8 cellular contexts compared by ENCODE assay signal in the genomic region with DNA sequence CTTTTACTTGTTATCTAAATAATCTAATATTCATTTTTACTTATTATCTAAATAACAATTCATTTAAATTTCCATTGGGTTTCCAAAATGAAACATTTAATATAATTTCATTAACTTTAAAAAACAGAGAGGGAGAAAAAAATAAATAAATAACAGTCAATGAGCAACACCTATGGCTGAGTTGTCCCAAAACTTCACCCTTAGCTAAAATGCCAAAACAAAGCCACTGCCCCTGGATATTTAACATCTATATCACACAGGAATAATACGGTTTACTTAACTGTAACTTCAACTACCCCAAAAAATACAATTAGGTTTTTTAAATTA. TPM values are rescaled to one million over a fixed set of nuclear protein-coding genes. Genes with fewer than 3 reads are reported as not detected.
A peak's percentile ranks its signal among the peaks of the same experiment; 100 is the strongest.
DNase-seq lines count a peak whose midpoint lies in the region; ATAC-seq and TF ChIP-seq lines count a peak whose summit lies in the region.

No MANE protein-coding gene starts in this region.

- H4K91ac ChIP-seq in trophoblast cell (ENCODE audit: low read depth, low read length): no peak overlapping the region

- 0 out of 2 replicates have a peak overlapping the region, but pooled peaks have one; percentile 71 for H2AFZ ChIP-seq in DND-41 (ENCODE audit: low read depth, low read length)
- H2AFZ ChIP-seq in OCI-LY7 (ENCODE audit: low read length): no peak overlapping the region
- no peak overlapping the region for H2AFZ ChIP-seq in trophoblast cell (ENCODE audit: insufficient read depth, low read length, poor library complexity)

- H3K27me3 Mint-ChIP-seq in effector memory CD8-positive, alpha-beta T cell: no peaks in the 10 kb centered on the region

- H3K27ac ChIP-seq in DND-41 (ENCODE audit: low read length) (peak overlapping the region; percentile 99), OCI-LY7 (ENCODE audit: low read depth, low read length, poor library complexity, severe bottlenecking) (peak overlapping the region; percentile 94), trophoblast cell (ENCODE audit: low read depth, low read length) (no peak overlapping the region)

- peaks cover 24 to 42% of the 10 kb centered on the region in 2 donors for H3K4me1 Mint-ChIP-seq in effector memory CD8-positive, alpha-beta T cell (ENCODE audit: low read depth in 2 of 2)

- H4K12ac ChIP-seq in trophoblast cell (ENCODE audit: low read depth, low read length): no peak overlapping the region

- no peaks in the 10 kb centered on the region for H3K79me1 ChIP-seq in trophoblast cell (ENCODE audit: low read length)

- ATAC-seq in DND-41 (ENCODE audit: insufficient read depth, low read depth): no peak; the same call in 2 of the 3 replicates
- no peak for ATAC-seq in effector memory CD8-positive, alpha-beta T cell (replicated peaks)
- no peak for ATAC-seq in HG02938 (IDR thresholded peaks at IDR 0.05; ENCODE audit: unreplicated experiment)

- CTCF ChIA-PET in OCI-LY7 (lab: Charles Lee; ENCODE audit: unreplicated experiment): interaction anchor here (0.6 kb wide), 1 partner anchor 11 kb away, joined by 3 read pairs; no protein-coding TSS in a partner anchor

- no peak overlapping the region for H2BK5ac ChIP-seq in trophoblast cell (ENCODE audit: low read depth, low read length, poor library complexity)

- H4K8ac ChIP-seq in trophoblast cell (ENCODE audit: low read depth, low read length): no peak overlapping the region

- H3K9me3 ChIP-seq in DND-41 (ENCODE audit: insufficient read depth, low read length, severe bottlenecking): no peaks in the 10 kb centered on the region
- H3K9me3 ChIP-seq in OCI-LY7 (ENCODE audit: low read length): no peaks in the 10 kb centered on the region; the same call in 1 of the 2 replicates
- H3K9me3 ChIP-seq in trophoblast cell (ENCODE audit: insufficient read depth, low read depth, low read length): no peaks in the 10 kb centered on the region

- no peaks in the 10 kb centered on the region for H3K27me3 ChIP-seq in DND-41 (ENCODE audit: insufficient read depth, low read length, poor library complexity)
- H3K27me3 ChIP-seq in trophoblast cell (ENCODE audit: insufficient read depth, low read length): no peaks in the 10 kb centered on the region

- TF ChIP-seq CTCF in DND-41 (IDR thresholded peaks at IDR 0.05; ENCODE audit: borderline replicate concordance, extremely low read depth, low read length, poor library complexity, severe bottlenecking): no peak
- no peak for TF ChIP-seq CTCF in OCI-LY7 (conservative IDR thresholded peaks at IDR 0.05; ENCODE audit: low read length)

- H3K79me2 ChIP-seq in DND-41 (ENCODE audit: insufficient read depth, low read length) (peaks cover 98% of the 10 kb centered on the region), OCI-LY7 (ENCODE audit: insufficient read depth, low read depth, low read length) (peaks cover 100% of the 10 kb centered on the region), trophoblast cell (ENCODE audit: control insufficient read depth, insufficient read depth, low read length, poor library complexity) (no peaks in the 10 kb centered on the region)

- H3K36me3 ChIP-seq in DND-41 (ENCODE audit: insufficient read depth, low read length): no peaks in the 10 kb centered on the region; the same call in 1 of the 2 replicates
- peaks cover 53% of the 10 kb centered on the region for H3K36me3 ChIP-seq in OCI-LY7 (ENCODE audit: insufficient read depth, low read length)
- peaks cover 0 to 1% of the 10 kb centered on the region in 2 experiments for H3K36me3 ChIP-seq in trophoblast cell (ENCODE audit: control insufficient read depth in 1 of 2, insufficient read depth in 2 of 2, low read length in 2 of 2)

- no peak for DNase-seq in DND-41
- DNase-seq in OCI-LY7 (ENCODE audit: low spot score): no peak
- DNase-seq in effector memory CD8-positive, alpha-beta T cell: no peak
- no peak for DNase-seq in trophoblast cell
- no peak for DNase-seq in NCI-H2029 treated with DMSO at 0.1 percent for 48 hours (lab: John Stamatoyannopoulos, UW)
- no peak for DNase-seq in NCI-H345 treated with DMSO at 0.1 percent for 48 hours (lab: John Stamatoyannopoulos, UW; ENCODE audit: unreplicated experiment)
- DNase-seq in DMS 273 treated with DMSO at 0.1 percent for 48 hours (lab: John Stamatoyannopoulos, UW): no peak

- peak overlapping the region; percentile 89 to 99 for H3K4me3 Mint-ChIP-seq in effector memory CD8-positive, alpha-beta T cell

- H3K23ac ChIP-seq in trophoblast cell (ENCODE audit: low read length): no peak overlapping the region

- H3K4me1 ChIP-seq in DND-41 (ENCODE audit: insufficient read depth, low read length) (peaks cover 51% of the 10 kb centered on the region), OCI-LY7 (ENCODE audit: insufficient read depth, low read length, poor library complexity, severe bottlenecking) (peaks cover 46% of the 10 kb centered on the region), trophoblast cell (ENCODE audit: control insufficient read depth in 1 of 2, insufficient read depth in 2 of 2, low read length in 2 of 2) (peaks cover 0 to 4% of the 10 kb centered on the region in 2 experiments)

- no peak overlapping the region for H2AK5ac ChIP-seq in trophoblast cell (ENCODE audit: low read length)

- H3K9me3 Mint-ChIP-seq in effector memory CD8-positive, alpha-beta T cell: no peaks in the 10 kb centered on the region

- H3K9me2 ChIP-seq in OCI-LY7 (ENCODE audit: insufficient read depth, low read length): no peaks in the 10 kb centered on the region

- H3K18ac ChIP-seq in trophoblast cell (ENCODE audit: low read length): no peak overlapping the region

- no TSS peak for BruUV-seq in OCI-LY7 (replicated peaks; lab: Mats Ljungman, UMichigan)

- intact Hi-C loops in OCI-LY7 (cut with micrococcal nuclease; ENCODE audit: unreplicated experiment): no loop called here

- POLR2A ChIA-PET in OCI-LY7 (lab: Charles Lee): interaction anchor here (0.6 to 8.5 kb wide), 14 partner anchors 11 to 258 kb away, joined by 3 to 152 read pairs (median 18); partner anchors contain the start of gene WBP4

- no CpG with 5 or more reads among the region's 1 CpG for WGBS in trophoblast cell (ENCODE audit: extremely low coverage, insufficient coverage, insufficient read length)

- no peaks in the 10 kb centered on the region for H4K20me1 ChIP-seq in DND-41 (ENCODE audit: insufficient read depth, low read length)
- peaks cover 9% of the 10 kb centered on the region; the same call in 1 of the 2 replicates for H4K20me1 ChIP-seq in OCI-LY7 (ENCODE audit: insufficient read depth, low read length)

- H3K4me3 ChIP-seq in DND-41 (ENCODE audit: low read depth in 1 of 2, low read length in 2 of 2) (peak overlapping the region; percentile 65 to 68), OCI-LY7 (ENCODE audit: low read depth, low read length, poor library complexity, severe bottlenecking) (peak overlapping the region; percentile 84), trophoblast cell (ENCODE audit: low read depth, low read length) (no peak overlapping the region)

- H3K4ac ChIP-seq in trophoblast cell (ENCODE audit: low read depth, low read length): no peak overlapping the region

- H2BK120ac ChIP-seq in trophoblast cell (ENCODE audit: insufficient read depth, low read length, poor library complexity): no peak overlapping the region

- H3K4me2 ChIP-seq in DND-41 (ENCODE audit: insufficient read depth, low read length) (peak overlapping the region; percentile 64), OCI-LY7 (ENCODE audit: low read length) (peak overlapping the region; percentile 78), trophoblast cell (ENCODE audit: low read length) (peak overlapping the region; percentile 47)

- peak overlapping the region; percentile 84 for H3K9ac ChIP-seq in DND-41 (ENCODE audit: low read depth, low read length)
- no peak overlapping the region for H3K9ac ChIP-seq in trophoblast cell (ENCODE audit: low read length)

- peak overlapping the region; percentile 94 to 99 for H3K27ac Mint-ChIP-seq in effector memory CD8-positive, alpha-beta T cell

- peaks cover 24% of the 10 kb centered on the region for H3K36me3 Mint-ChIP-seq in effector memory CD8-positive, alpha-beta T cell (ENCODE audit: insufficient read depth)

- H3K14ac ChIP-seq in trophoblast cell (ENCODE audit: low read length): no peak overlapping the region

- no peak overlapping the region for H2BK12ac ChIP-seq in trophoblast cell (ENCODE audit: low read length)

RNA-seq across cellular contexts. Expression of gene ELF1, which starts 0.6 kb away (rescaled TPM):
- 106 and 111 TPM in 2 replicates for total RNA-seq in OCI-LY7 (2014; rRNA removed; shearing (Covaris generic))
- total RNA-seq in OCI-LY7 (2022): 248 and 276 TPM in 2 replicates
- polyA plus RNA-seq in trophoblast cell (2013): 55.9 and 56.2 TPM in 2 replicates

RNA-seq across cellular contexts. Expression of gene WBP4, which starts 42.8 kb away (rescaled TPM):
- 5.9 and 7.9 TPM in 2 replicates for total RNA-seq in OCI-LY7 (2014; rRNA removed; shearing (Covaris generic))
- 7.3 and 8.6 TPM in 2 replicates for total RNA-seq in OCI-LY7 (2022)
- 14.3 and 14.8 TPM in 2 replicates for polyA plus RNA-seq in trophoblast cell (2013)
